In genomic region chr12:49761677-49762467, GRCh38 we compare ENCODE assay signal across 1 cellular context.
TF ChIP-seq lines count a peak whose summit lies in the region.

No MANE protein-coding gene starts in this region.

TF ChIP-seq in SK-N-SH, 30 proteins besides CTCF, POLR2A, EP300 and RAD21 (continued from another document):
- TF ChIP-seq USF2 (IDR thresholded peaks at IDR 0.05; ENCODE audit: borderline replicate concordance, low read depth, low read length) = no peak
- no peak for TF ChIP-seq TAF1 (IDR thresholded peaks at IDR 0.05; ENCODE audit: borderline replicate concordance, low read depth, low read length)
- TF ChIP-seq PBX3 (IDR thresholded peaks at IDR 0.05) = no peak
- TF ChIP-seq TEAD4 (IDR thresholded peaks at IDR 0.05; ENCODE audit: borderline replicate concordance, insufficient read depth) = no peak
- TF ChIP-seq GABPA (IDR thresholded peaks at IDR 0.05; ENCODE audit: low read depth) = no peak
- TF ChIP-seq ZBTB33 (IDR thresholded peaks at IDR 0.05; ENCODE audit: borderline replicate concordance, low read depth) = no peak
- no peak for TF ChIP-seq ELF1 (IDR thresholded peaks at IDR 0.05)
- no peak for TF ChIP-seq EZH2phosphoT487 (IDR thresholded peaks at IDR 0.05; ENCODE audit: borderline replicate concordance, low read depth)
- no peak for TF ChIP-seq FOXM1 (IDR thresholded peaks at IDR 0.05; ENCODE audit: low read depth)
- no peak for TF ChIP-seq REST (IDR thresholded peaks at IDR 0.05; ENCODE audit: low read depth, low read length)
- TF ChIP-seq USF1 (IDR thresholded peaks at IDR 0.05; ENCODE audit: borderline replicate concordance, low read depth) = no peak
- no peak for TF ChIP-seq TCF12 (IDR thresholded peaks at IDR 0.05)
- TF ChIP-seq MAX (IDR thresholded peaks at IDR 0.05; ENCODE audit: low read depth) = no peak
- no peak for TF ChIP-seq POLR2AphosphoS5 (IDR thresholded peaks at IDR 0.05; ENCODE audit: low read depth, low read length)
